Comparison of ENCODE assay signal across 11 cellular contexts in genomic region chr6:80005406-80005805, GRCh38. TPM values are rescaled to one million over a fixed set of nuclear protein-coding genes. Genes with fewer than 3 reads are reported as not detected.
DNase-seq lines count a peak whose midpoint lies in the region; ATAC-seq and TF ChIP-seq lines count a peak whose summit lies in the region.
"Had no signal": no experiment of that assay in that cellular context is flagged by ENCODE, and none has a peak within 500 bp of the region (broad histone marks: within the 10 kb centered on the region; RNA-seq: fewer than 3 reads in every experiment).

No MANE protein-coding gene starts in this region.

- no peak overlapping the region; a peak in 2 of 4 replicates for H3K27ac ChIP-seq in SK-N-SH (ENCODE audit: low read depth in 2 of 2, low read length in 1 of 2)
- H3K27ac ChIP-seq in OCI-LY1 (ENCODE audit: low read depth, low read length, poor library complexity, severe bottlenecking), result peak overlapping the region; percentile 65
- H3K27ac ChIP-seq in endodermal cell (ENCODE audit: low read depth, low read length), result no peak overlapping the region
- H3K27ac ChIP-seq in trophoblast cell (ENCODE audit: low read depth, low read length), result no peak overlapping the region

- no peak overlapping the region for H4K12ac ChIP-seq in trophoblast cell (ENCODE audit: low read depth, low read length)

- H2AFZ ChIP-seq in SK-N-SH (ENCODE audit: low read depth), result peak overlapping the region; percentile 92
- H2AFZ ChIP-seq in OCI-LY1 (ENCODE audit: low read length), result no peak overlapping the region
- H2AFZ ChIP-seq in trophoblast cell (ENCODE audit: insufficient read depth, low read length, poor library complexity), result no peak overlapping the region

- no peak for TF ChIP-seq EP300 in SK-N-SH (IDR thresholded peaks at IDR 0.05; ENCODE audit: borderline replicate concordance in 1 of 2, low read depth in 1 of 2, low read length in 1 of 2)

- intact Hi-C loops in lower leg skin (cut with DNase I; ENCODE audit: low total_unique reads), result no loop called here

- H3K4me1 ChIP-seq in SK-N-SH (ENCODE audit: control insufficient read depth in 1 of 2, insufficient read depth in 2 of 2, low read depth in 1 of 2, low read length in 1 of 2), result peaks cover 12 to 15% of the 10 kb centered on the region in 2 experiments
- peaks cover 23% of the 10 kb centered on the region for H3K4me1 ChIP-seq in OCI-LY1 (ENCODE audit: insufficient read depth, low read length, severe bottlenecking)
- H3K4me1 ChIP-seq in endodermal cell (ENCODE audit: control insufficient read depth, insufficient read depth, low read length), result no peaks in the 10 kb centered on the region
- H3K4me1 ChIP-seq in trophoblast cell (ENCODE audit: control insufficient read depth in 1 of 2, insufficient read depth in 2 of 2, low read length in 2 of 2), result peaks cover 3 to 6% of the 10 kb centered on the region in 2 experiments

- no peak for DNase-seq in SK-N-SH
- no peak for DNase-seq in endodermal cell
- DNase-seq in trophoblast cell, result no peak
- DNase-seq in lower leg skin (ENCODE audit: low spot score in 2 of 2), result no peak
- no peak for DNase-seq in NCI-H2107 (lab: John Stamatoyannopoulos, UW)
- DNase-seq: ACHN; activated CD4-positive, alpha-beta T cell treated with anti-CD3 and anti-CD28 coated beads, Interleukin-2, amount 50 U/mL, for 4 hours; NCI-H2227 treated with DMSO at 0.1 percent for 48 hours had no signal

- H3K4me3 ChIP-seq in SK-N-SH (ENCODE audit: low read depth in 2 of 2, low read length in 1 of 2) (peak overlapping the region; percentile 62 to 81), OCI-LY1 (ENCODE audit: low read depth, low read length, poor library complexity, severe bottlenecking) (peak overlapping the region; percentile 82), endodermal cell (ENCODE audit: low read length) (peak overlapping the region; percentile 82), trophoblast cell (ENCODE audit: low read depth, low read length) (no peak overlapping the region), lower leg skin (ENCODE audit: low read depth, poor library complexity, severe bottlenecking) (no peak overlapping the region)

- H3K27me3 Mint-ChIP-seq in endodermal cell (ENCODE audit: insufficient read depth), result no peaks in the 10 kb centered on the region

- H3K79me2 ChIP-seq in SK-N-SH (ENCODE audit: insufficient read depth), result peaks cover 37% of the 10 kb centered on the region
- peaks cover 12% of the 10 kb centered on the region for H3K79me2 ChIP-seq in OCI-LY1 (ENCODE audit: insufficient read depth, low read length)
- peaks cover 8% of the 10 kb centered on the region for H3K79me2 ChIP-seq in trophoblast cell (ENCODE audit: control insufficient read depth, insufficient read depth, low read length, poor library complexity)

- no peak overlapping the region for H4K91ac ChIP-seq in trophoblast cell (ENCODE audit: low read depth, low read length)

- H4K20me1 ChIP-seq in SK-N-SH (ENCODE audit: insufficient read depth), result no peaks in the 10 kb centered on the region
- no peaks in the 10 kb centered on the region for H4K20me1 ChIP-seq in OCI-LY1 (ENCODE audit: insufficient read depth, low read length)

- no peak overlapping the region for H3K14ac ChIP-seq in trophoblast cell (ENCODE audit: low read length)

- no peaks in the 10 kb centered on the region for H3K27me3 ChIP-seq in SK-N-SH (ENCODE audit: insufficient read depth)
- H3K27me3 ChIP-seq in OCI-LY1 (ENCODE audit: insufficient read depth, low read length), result no peaks in the 10 kb centered on the region
- H3K27me3 ChIP-seq in endodermal cell (ENCODE audit: control insufficient read depth, insufficient read depth, low read length, poor library complexity, severe bottlenecking), result no peaks in the 10 kb centered on the region
- no peaks in the 10 kb centered on the region for H3K27me3 ChIP-seq in trophoblast cell (ENCODE audit: insufficient read depth, low read length)

- H4K8ac ChIP-seq in trophoblast cell (ENCODE audit: low read depth, low read length), result no peak overlapping the region

- H3K4ac ChIP-seq in trophoblast cell (ENCODE audit: low read depth, low read length), result no peak overlapping the region

- H3K9ac ChIP-seq in SK-N-SH, result peak overlapping the region; percentile 72
- peak overlapping the region; percentile 72 for H3K9ac ChIP-seq in OCI-LY1 (ENCODE audit: low read length)
- peak overlapping the region; percentile 56 for H3K9ac ChIP-seq in endodermal cell (ENCODE audit: extremely low read depth, low read length, poor library complexity, severe bottlenecking)
- no peak overlapping the region for H3K9ac ChIP-seq in trophoblast cell (ENCODE audit: low read length)

- no peaks in the 10 kb centered on the region for H3K9me3 Mint-ChIP-seq in endodermal cell

- H2BK5ac ChIP-seq in trophoblast cell (ENCODE audit: low read depth, low read length, poor library complexity), result no peak overlapping the region

- CTCF ChIA-PET in SK-N-SH (lab: Yijun Ruan, JAX), result no interaction called here

- H3K36me3 Mint-ChIP-seq in endodermal cell (ENCODE audit: low read depth), result peaks cover 12% of the 10 kb centered on the region

- H3K9me2 ChIP-seq in SK-N-SH (no peaks in the 10 kb centered on the region), OCI-LY1 (ENCODE audit: low read depth, low read length) (no peaks in the 10 kb centered on the region)

- no peak overlapping the region for H3K23ac ChIP-seq in trophoblast cell (ENCODE audit: low read length)

- no peak overlapping the region for H2BK120ac ChIP-seq in trophoblast cell (ENCODE audit: insufficient read depth, low read length, poor library complexity)

- H3K4me2 ChIP-seq in SK-N-SH (peak overlapping the region; percentile 80), OCI-LY1 (ENCODE audit: low read length) (peak overlapping the region; percentile 81), trophoblast cell (ENCODE audit: low read length) (peak overlapping the region; percentile 93)

- no peak overlapping the region for H3K18ac ChIP-seq in trophoblast cell (ENCODE audit: low read length)

- H2BK12ac ChIP-seq in trophoblast cell (ENCODE audit: low read length), result no peak overlapping the region

- H3K27ac Mint-ChIP-seq in endodermal cell, result no peak overlapping the region

- no peak for TF ChIP-seq POLR2A in lower leg skin (IDR thresholded peaks at IDR 0.05)

- H3K9me3 ChIP-seq in SK-N-SH (no peaks in the 10 kb centered on the region), OCI-LY1 (ENCODE audit: low read length) (no peaks in the 10 kb centered on the region), endodermal cell (ENCODE audit: control insufficient read depth, low read length) (no peaks in the 10 kb centered on the region), trophoblast cell (ENCODE audit: insufficient read depth, low read depth, low read length) (no peaks in the 10 kb centered on the region)

- peak overlapping the region; percentile 82 for H3K4me3 Mint-ChIP-seq in endodermal cell

- H3K4me1 Mint-ChIP-seq in endodermal cell, result peaks cover 20% of the 10 kb centered on the region

- POLR2A ChIA-PET in SK-N-SH (lab: Yijun Ruan, JAX), result no interaction called here

- peaks cover 10% of the 10 kb centered on the region for H3K79me1 ChIP-seq in trophoblast cell (ENCODE audit: low read length)

- H3K36me3 ChIP-seq in SK-N-SH (replicated peaks in 1 of 2; ENCODE audit: control insufficient read depth in 1 of 2, insufficient read depth in 2 of 2, low read length in 1 of 2), result peaks cover 23 to 25% of the 10 kb centered on the region in 2 experiments
- peaks cover 43% of the 10 kb centered on the region for H3K36me3 ChIP-seq in OCI-LY1 (ENCODE audit: insufficient read depth, low read length)
- H3K36me3 ChIP-seq in endodermal cell (ENCODE audit: control insufficient read depth, insufficient read depth, low read length), result peaks cover 34% of the 10 kb centered on the region
- no peaks in the 10 kb centered on the region for H3K36me3 ChIP-seq in trophoblast cell (ENCODE audit: control insufficient read depth in 1 of 2, insufficient read depth in 2 of 2, low read length in 2 of 2)

- ATAC-seq in SK-N-SH treated with all-trans-retinoic acid at 6 μM for 48 hours (no peak), HG02884 (IDR thresholded peaks at IDR 0.05; ENCODE audit: unreplicated experiment) (no peak)

- TF ChIP-seq CTCF in SK-N-SH (IDR thresholded peaks at IDR 0.05) (no peak), OCI-LY1 (IDR thresholded peaks at IDR 0.05; ENCODE audit: low read length) (no peak), endodermal cell (conservative IDR thresholded peaks at IDR 0.05) (no peak), lower leg skin (IDR thresholded peaks at IDR 0.05) (no peak)

- TF ChIP-seq RAD21 in SK-N-SH (IDR thresholded peaks at IDR 0.05; ENCODE audit: low read length), result no peak

- H3F3A ChIP-seq in SK-N-SH (replicated peaks; ENCODE audit: insufficient read depth) (no peaks in the 10 kb centered on the region), OCI-LY1 (ENCODE audit: insufficient read depth, low read length) (no peaks in the 10 kb centered on the region)

- WGBS in SK-N-SH (ENCODE audit: low lambda C conversion rate), result 37% methylated on average over 6 of the region's 6 CpGs
- WGBS in endodermal cell (ENCODE audit: insufficient coverage in 1 of 2, insufficient read length in 1 of 2), 2 experiments, result 48 to 73% methylated on average over 2 to 6 of the region's 6 CpGs
- no CpG with 5 or more reads among the region's 6 CpGs for WGBS in trophoblast cell (ENCODE audit: extremely low coverage, insufficient coverage, insufficient read length)
- WGBS in lower leg skin, 2 donors, result 47 to 53% methylated on average over 6 of the region's 6 CpGs

- H2AK5ac ChIP-seq in trophoblast cell (ENCODE audit: low read length), result no peak overlapping the region

TF ChIP-seq in SK-N-SH treated with all-trans-retinoic acid at 6 μM for 48 hours, 23 proteins besides CTCF, POLR2A, EP300 and RAD21 (continues in another document):
- TF ChIP-seq ZNF565 (CRISPR knock-in tag; conservative IDR thresholded peaks at IDR 0.05; ENCODE audit: low read depth) (no peak), PPARA (CRISPR knock-in tag; IDR thresholded peaks at IDR 0.05; ENCODE audit: borderline replicate concordance) (no peak), GLIS3 (CRISPR knock-in tag; IDR thresholded peaks at IDR 0.05) (no peak), CSDC2 (CRISPR knock-in tag; IDR thresholded peaks at IDR 0.05) (no peak), ZNF8 (CRISPR knock-in tag; IDR thresholded peaks at IDR 0.05) (no peak), ISL1 (CRISPR knock-in tag; IDR thresholded peaks at IDR 0.05) (no peak)

RNA-seq across cellular contexts. Expression of gene TTK, which starts 1.0 kb away (rescaled TPM):
- polyA plus RNA-seq in SK-N-SH (2012; rRNA removed), result 3.6 and 4.1 TPM in 2 replicates
- 5.8 and 6.7 TPM in 2 replicates for polyA plus RNA-seq in SK-N-SH (2012; cell fraction: cytosol; rRNA removed)
- 2.5 and 6.4 TPM in 2 replicates for polyA plus RNA-seq in SK-N-SH (2012; cell fraction: nucleus; rRNA removed)
- total RNA-seq in endodermal cell (10 to 100 TPM; 31.5 to 45.0 TPM), lower leg skin (1 to 10 TPM; 1.4 to 4.5 (median 2.5) TPM)
- 56.9 TPM for polyA plus RNA-seq in endodermal cell (2013, experiment 1 of 2)
- polyA plus RNA-seq in endodermal cell (2013, experiment 2 of 2), result 59.9 TPM
- 36.6 and 39.1 TPM in 2 replicates for polyA plus RNA-seq in trophoblast cell (2013)

RNA-seq across cellular contexts. Expression of gene ELOVL4, which starts 58.1 kb away (rescaled TPM):
- polyA plus RNA-seq in SK-N-SH (2012; rRNA removed), result 1.6 and 1.9 TPM in 2 replicates
- polyA plus RNA-seq in SK-N-SH (2012; cell fraction: cytosol; rRNA removed), result 3.3 and 3.8 TPM in 2 replicates
- polyA plus RNA-seq in SK-N-SH (2012; cell fraction: nucleus; rRNA removed), result 0.89 and 2.0 TPM in 2 replicates
- total RNA-seq in endodermal cell, result 1 to 10 TPM; 7.4 to 8.8 TPM
- polyA plus RNA-seq in endodermal cell (2013, experiment 1 of 2), result 7.4 TPM
- 7.0 TPM for polyA plus RNA-seq in endodermal cell (2013, experiment 2 of 2)
- 6.7 and 7.1 TPM in 2 replicates for polyA plus RNA-seq in trophoblast cell (2013)
- total RNA-seq in lower leg skin, result 100 to 1,000 TPM in 2 of 4 donors, 10 to 100 TPM in 2; 56.0 to 134 (median 97.6) TPM

Comparison
In these comparisons a context has a peak if more than half of its experiments do, and no peak if none do; other contexts are left out.
1. H3K4me3 ChIP-seq: peak in SK-N-SH (2 of 2), OCI-LY1 (single experiment) and endodermal cell (single experiment); none in trophoblast cell (single experiment) and lower leg skin (single experiment).
2. RNA of gene TTK, which starts 1.0 kb away (total RNA-seq): 31.5 to 45.0 TPM in endodermal cell; 1.4 to 4.5 TPM in lower leg skin; every median in the first group is over 4 times any median in the second.
3. RNA of gene ELOVL4, which starts 58.1 kb away (total RNA-seq): 56.0 to 134 TPM in lower leg skin; 7.4 to 8.8 TPM in endodermal cell; every median in the first group is over 4 times any median in the second.
4. Peak in every context shown above with its lines, with median percentiles within 50 percentile points of each other: H3K4me2 ChIP-seq.